In genomic region chr5:149282027-149282965, GRCh38 we compare ENCODE assay signal across 18 cellular contexts. TPM values are rescaled to one million over a fixed set of nuclear protein-coding genes. Genes with fewer than 3 reads are reported as not detected.
DNase-seq lines count a peak whose midpoint lies in the region; ATAC-seq and TF ChIP-seq lines count a peak whose summit lies in the region.
"Had no signal": no experiment of that assay in that cellular context is flagged by ENCODE, and none has a peak within 500 bp of the region (broad histone marks: within the 10 kb centered on the region; RNA-seq: fewer than 3 reads in every experiment).

No MANE protein-coding gene starts in this region.

- no peak overlapping the region for H3K4me2 ChIP-seq in trophoblast cell (ENCODE audit: low read length)

- no peak overlapping the region for H3K4ac ChIP-seq in trophoblast cell (ENCODE audit: low read depth, low read length)

- H3K18ac ChIP-seq in trophoblast cell (ENCODE audit: low read length) = no peak overlapping the region

- H2BK120ac ChIP-seq in trophoblast cell (ENCODE audit: insufficient read depth, low read length, poor library complexity) = no peak overlapping the region

- no peak overlapping the region for H3K14ac ChIP-seq in trophoblast cell (ENCODE audit: low read length)

- no CpG with 5 or more reads among the region's 12 CpGs for WGBS in trophoblast cell (ENCODE audit: extremely low coverage, insufficient coverage, insufficient read length)
- WGBS in right lobe of liver (ENCODE audit: insufficient coverage, low coverage, low lambda C conversion rate, missing lambda C conversion rate) = 76% methylated on average over 10 of the region's 12 CpGs

- H2AK5ac ChIP-seq in trophoblast cell (ENCODE audit: low read length) = no peak overlapping the region

- ATAC-seq in left ventricle myocardium superior (peak; percentile 65), HG03095 (IDR thresholded peaks at IDR 0.05; ENCODE audit: unreplicated experiment) (no peak), right lobe of liver (no peak)

- no peak overlapping the region for H4K12ac ChIP-seq in trophoblast cell (ENCODE audit: low read depth, low read length)

- H3K9me3 ChIP-seq in trophoblast cell (ENCODE audit: insufficient read depth, low read depth, low read length) (no peaks in the 10 kb centered on the region), right lobe of liver (no peaks in the 10 kb centered on the region)

- no peaks in the 10 kb centered on the region for H3K27me3 ChIP-seq in trophoblast cell (ENCODE audit: insufficient read depth, low read length)
- H3K27me3 ChIP-seq in right lobe of liver = no peaks in the 10 kb centered on the region

- H3K4me1 ChIP-seq in trophoblast cell (ENCODE audit: control insufficient read depth in 1 of 2, insufficient read depth in 2 of 2, low read length in 2 of 2) = peaks cover 0 to 10% of the 10 kb centered on the region in 2 experiments
- no peaks in the 10 kb centered on the region for H3K4me1 ChIP-seq in right lobe of liver

- H4K8ac ChIP-seq in trophoblast cell (ENCODE audit: low read depth, low read length) = no peak overlapping the region

- no peak overlapping the region for H3K4me3 ChIP-seq in trophoblast cell (ENCODE audit: low read depth, low read length)
- H3K4me3 ChIP-seq in right lobe of liver = no peak overlapping the region

- TF ChIP-seq CTCF in right lobe of liver (IDR thresholded peaks at IDR 0.05) = no peak

- no peak overlapping the region for H2BK5ac ChIP-seq in trophoblast cell (ENCODE audit: low read depth, low read length, poor library complexity)

- H3K27ac ChIP-seq in trophoblast cell (ENCODE audit: low read depth, low read length) (no peak overlapping the region), right lobe of liver (no peak overlapping the region)

- TF ChIP-seq POLR2A in right lobe of liver (IDR thresholded peaks at IDR 0.05) = no peak

- intact Hi-C loops in left ventricle myocardium superior (cut with micrococcal nuclease) (no loop called here), right lobe of liver (cut with DNase I) (no loop called here)

- H3K9ac ChIP-seq in trophoblast cell (ENCODE audit: low read length) = no peak overlapping the region

- no peak overlapping the region for H4K91ac ChIP-seq in trophoblast cell (ENCODE audit: low read depth, low read length)

- no peak overlapping the region for H2AFZ ChIP-seq in trophoblast cell (ENCODE audit: insufficient read depth, low read length, poor library complexity)

- H3K79me1 ChIP-seq in trophoblast cell (ENCODE audit: low read length) = no peaks in the 10 kb centered on the region

- H3K36me3 ChIP-seq in trophoblast cell (ENCODE audit: control insufficient read depth in 1 of 2, insufficient read depth in 2 of 2, low read length in 2 of 2) = no peaks in the 10 kb centered on the region
- H3K36me3 ChIP-seq in right lobe of liver = no peaks in the 10 kb centered on the region

- no peaks in the 10 kb centered on the region for H3K79me2 ChIP-seq in trophoblast cell (ENCODE audit: control insufficient read depth, insufficient read depth, low read length, poor library complexity)

- DNase-seq in NCI-H2171 treated with DMSO at 0.1 percent for 48 hours (lab: John Stamatoyannopoulos, UW) (peak; percentile 33), NCI-H2171 (lab: John Stamatoyannopoulos, UW) (no peak), left ventricle myocardium superior (peak; percentile 63), trophoblast cell (peak; percentile 74 to 93), epidermal melanocyte (ENCODE audit: insufficient read length, low spot score) (no peak), occipital lobe (lab: John Stamatoyannopoulos, UW) (no peak), right lobe of liver (no peak)
- DNase-seq: 8988T, DMS 273 treated with DMSO at 0.1 percent for 48 hours, DND-41, KBM-7, NCI-H1105, NCI-H1694, NCI-H2081 treated with DMSO at 0.1 percent for 48 hours, NCI-H226, NCI-H524, NCI-H82 had no signal

- no peak overlapping the region for H3K23ac ChIP-seq in trophoblast cell (ENCODE audit: low read length)

- no peak overlapping the region for H2BK12ac ChIP-seq in trophoblast cell (ENCODE audit: low read length)

RNA-seq across cellular contexts. Expression of gene AFAP1L1, which starts 10.6 kb away (rescaled TPM):
- total RNA-seq in left ventricle myocardium superior (48.9 TPM), occipital lobe (3.7 TPM), right lobe of liver (1 to 10 TPM; 3.1 to 6.6 (median 5.2) TPM)
- 6.6 and 6.9 TPM in 2 replicates for polyA plus RNA-seq in trophoblast cell (2013)

Comparison
In these comparisons a context has a peak if more than half of its experiments do, and no peak if none do; other contexts are left out.
1. DNase-seq: peak in NCI-H2171 treated with DMSO at 0.1 percent for 48 hours (single experiment), left ventricle myocardium superior (single experiment) and trophoblast cell (2 of 2); none in NCI-H2171 (single experiment), epidermal melanocyte (single experiment), occipital lobe (single experiment) and right lobe of liver (0 of 3).